8 cellular contexts compared by ENCODE assay signal in genomic region chr5:79512692-79513518, GRCh38. TPM values are rescaled to one million over a fixed set of nuclear protein-coding genes. Genes with fewer than 3 reads are reported as not detected.
DNase-seq lines count a peak whose midpoint lies in the region; ATAC-seq and TF ChIP-seq lines count a peak whose summit lies in the region.

No MANE protein-coding gene starts in this region.

- intact Hi-C loops in heart right ventricle (cut with DNase I): loop anchor here in 4 of 10 donors (5.0 to 10.0 kb wide), 4 partner anchors 41 to 742 kb away; partner anchors contain the start of genes JMY (in 1 of the 4) and SERINC5 (in 1 of the 4)
- intact Hi-C loops in cardiac septum (cut with DNase I): loop anchor here (5.0 kb wide), 1 partner anchor 276 kb away; the partner anchor contains the start of gene JMY
- intact Hi-C loops in lower leg skin (cut with DNase I; ENCODE audit: low total_unique reads): no loop called here
- intact Hi-C loops in thyroid gland (cut with DNase I): no loop called here

- H3K4me3 ChIP-seq in heart right ventricle (peak overlapping the region; percentile 57 to 92 (median 81)), cardiac fibroblast (replicated peaks in 1 of 2; ENCODE audit: low read depth in 2 of 2, low read length in 2 of 2) (peak overlapping the region; percentile 81 to 89), lower leg skin (ENCODE audit: low read depth, poor library complexity, severe bottlenecking) (peak overlapping the region; percentile 61), thyroid gland (replicated peaks in 1 of 3) (peak overlapping the region; percentile 29 to 97 (median 79))

- no peak for TF ChIP-seq CTCF in heart right ventricle (IDR thresholded peaks at IDR 0.05)
- no peak for TF ChIP-seq CTCF in cardiac fibroblast (IDR thresholded peaks at IDR 0.05; ENCODE audit: low read depth, low read length)
- no peak for TF ChIP-seq CTCF in lower leg skin (IDR thresholded peaks at IDR 0.05)
- no peak for TF ChIP-seq CTCF in thyroid gland (IDR thresholded peaks at IDR 0.05)

- H3K36me3 ChIP-seq in heart right ventricle (no peaks in the 10 kb centered on the region), thyroid gland (no peaks in the 10 kb centered on the region)

- H3K27me3 ChIP-seq in heart right ventricle (peaks cover 0 to 49% (median 22%) of the 10 kb centered on the region in 7 donors), thyroid gland (no peaks in the 10 kb centered on the region)

- H3K27ac ChIP-seq in heart right ventricle (peak overlapping the region; percentile 31 to 99 (median 94)), thyroid gland (peak overlapping the region; percentile 94 to 99 (median 96))

- ATAC-seq in heart right ventricle: peak in 2 of 8 donors; percentile 0 to 1
- no peak for ATAC-seq in GM21367 (IDR thresholded peaks at IDR 0.05; ENCODE audit: unreplicated experiment)
- ATAC-seq in HG02885 (IDR thresholded peaks at IDR 0.05; ENCODE audit: poor library complexity, unreplicated experiment): no peak

- H3K9me3 ChIP-seq in heart right ventricle (no peaks in the 10 kb centered on the region), thyroid gland (no peaks in the 10 kb centered on the region)

- 2 to 3% methylated on average over 35 of the region's 35 CpGs for WGBS in heart right ventricle, 2 donors
- WGBS in lower leg skin, 2 donors: 2 to 3% methylated on average over 35 of the region's 35 CpGs
- 2 to 4% methylated on average over 34 to 35 of the region's 35 CpGs for WGBS in thyroid gland, 2 donors

- DNase-seq in heart right ventricle (peak in 1 of 2 donors; percentile 15), cardiac septum (ENCODE audit: low spot score) (no peak), NCI-H345 treated with DMSO at 0.1 percent for 48 hours (lab: John Stamatoyannopoulos, UW; ENCODE audit: unreplicated experiment) (peak; percentile 12), cardiac fibroblast (ENCODE audit: low read depth in 2 of 2) (peak; percentile 29 to 34), lower leg skin (ENCODE audit: low spot score in 2 of 2) (no peak), thyroid gland (peak; percentile 27 to 32)

- H3K4me1 ChIP-seq in heart right ventricle: peaks cover 0 to 33% (median 14%) of the 10 kb centered on the region in 9 donors
- peaks cover 40 to 50% of the 10 kb centered on the region in 2 donors for H3K4me1 ChIP-seq in thyroid gland

- TF ChIP-seq POLR2A in lower leg skin (IDR thresholded peaks at IDR 0.05) (no peak), thyroid gland (IDR thresholded peaks at IDR 0.05) (peak in 1 of 2 donors; percentile 39)

RNA-seq across cellular contexts. Expression of gene HOMER1, which starts 1.0 kb away (rescaled TPM):
- 100 to 1,000 TPM in 1 of 10 donors, 10 to 100 TPM in 9; 35.0 to 109 (median 68.3) TPM for total RNA-seq in heart right ventricle
- polyA plus RNA-seq in heart right ventricle: 10 to 100 TPM in 1 of 2 donors, 1 to 10 TPM in 1; 4.7 to 13.2 TPM
- 67.4 TPM for total RNA-seq in cardiac septum
- total RNA-seq in lower leg skin: 10 to 100 TPM in 2 of 4 donors, 1 to 10 TPM in 2; 5.9 to 12.4 (median 8.8) TPM
- total RNA-seq in thyroid gland: 10 to 100 TPM; 26.1 to 42.9 (median 37.9) TPM

Comparison
In these comparisons a context has a peak if more than half of its experiments do, and no peak if none do; other contexts are left out.
1. DNase-seq: peak in NCI-H345 treated with DMSO at 0.1 percent for 48 hours (single experiment), cardiac fibroblast (2 of 2) and thyroid gland (2 of 2); none in cardiac septum (single experiment) and lower leg skin (0 of 2).
2. Peak in every context shown above with its lines, with median percentiles within 50 percentile points of each other: H3K4me3 ChIP-seq.